ENCODE assay signal across 26 cellular contexts in genomic region chr11:71342116-71342515, GRCh38.
DNase-seq lines count a peak whose midpoint lies in the region; ATAC-seq and TF ChIP-seq lines count a peak whose summit lies in the region.
"Had no signal": no experiment of that assay in that cellular context is flagged by ENCODE, and none has a peak within 500 bp of the region (broad histone marks: within the 10 kb centered on the region; RNA-seq: fewer than 3 reads in every experiment).

No MANE protein-coding gene starts in this region.

- H2BK5ac ChIP-seq in IMR-90 (ENCODE audit: low read depth, low read length, poor library complexity, severe bottlenecking) (no peak overlapping the region), mesenchymal stem cell (ENCODE audit: low read depth, low read length, poor library complexity, severe bottlenecking) (no peak overlapping the region)

- H3K4me1 ChIP-seq in IMR-90 (ENCODE audit: control insufficient read depth, insufficient read depth, low read length) (peaks cover 30% of the 10 kb centered on the region), mesenchymal stem cell (ENCODE audit: control insufficient read depth, insufficient read depth, low read depth, low read length) (peaks cover 7% of the 10 kb centered on the region), colonic mucosa (no peaks in the 10 kb centered on the region)
- H3K4me1 ChIP-seq: heart left ventricle, pancreas, right atrium auricular region, SJCRH30 had no signal

- POLR2A ChIA-PET in IMR-90 (lab: Charles Lee; ENCODE audit: unreplicated experiment): no interaction called here

- H2AK9ac ChIP-seq in IMR-90 (replicated peaks; ENCODE audit: low read depth, low read length, poor library complexity): no peak overlapping the region

- H3K14ac ChIP-seq in IMR-90 (replicated peaks; ENCODE audit: low read depth, low read length) (no peak overlapping the region), mesenchymal stem cell (ENCODE audit: low read length in 2 of 2) (no peak overlapping the region)

- H3K79me1 ChIP-seq in IMR-90 (ENCODE audit: low read depth in 1 of 2, low read length in 2 of 2) (no peaks in the 10 kb centered on the region), mesenchymal stem cell (replicated peaks; ENCODE audit: low read length, poor library complexity, severe bottlenecking) (no peaks in the 10 kb centered on the region)

- H2AK5ac ChIP-seq in IMR-90 (ENCODE audit: low read depth, low read length) (no peak overlapping the region), mesenchymal stem cell (ENCODE audit: low read length, severe bottlenecking) (no peak overlapping the region)

- no peak overlapping the region for H3K4me2 ChIP-seq in IMR-90 (ENCODE audit: low read depth, low read length)
- no peak overlapping the region for H3K4me2 ChIP-seq in mesenchymal stem cell (ENCODE audit: low read length, poor library complexity, severe bottlenecking)
- H3K4me2 ChIP-seq: KMS-11 had no signal

- ATAC-seq in IMR-90 (ENCODE audit: low read depth): no peak
- no peak for ATAC-seq in HG03520 (IDR thresholded peaks at IDR 0.05; ENCODE audit: unreplicated experiment)
- no peak for ATAC-seq in HG02840 (IDR thresholded peaks at IDR 0.05; ENCODE audit: low FRiP score, unreplicated experiment)
- ATAC-seq: activated CD4-positive, CD25-positive, alpha-beta regulatory T cell treated with anti-CD3 and anti-CD28 coated beads, Interleukin-2, amount 50 U/mL, for 24 hours; body of pancreas; heart left ventricle; left lobe of liver; pancreas; stimulated activated naive CD8-positive, alpha-beta T cell treated with anti-CD3 and anti-CD28 coated beads, Interleukin-15, Interleukin-2, amounts not matched to agents 100 U/mL and 50 U/mL, for 24 hours; T-cell had no signal

- H2AFZ ChIP-seq in IMR-90 (replicated peaks; ENCODE audit: low read length, poor library complexity) (peak overlapping the region; percentile 18), mesenchymal stem cell (ENCODE audit: low read depth, low read length) (no peak overlapping the region)

- no peak overlapping the region for H4K5ac ChIP-seq in IMR-90 (ENCODE audit: low read depth, low read length)

- peaks cover 15% of the 10 kb centered on the region for H3K27me3 ChIP-seq in IMR-90 (ENCODE audit: control insufficient read depth, insufficient read depth, low read length)
- H3K27me3 ChIP-seq in mesenchymal stem cell (ENCODE audit: control insufficient read depth in 1 of 2, insufficient read depth in 1 of 2, low read length in 2 of 2): peaks cover 33 to 74% of the 10 kb centered on the region in 2 experiments
- H3K27me3 ChIP-seq in colonic mucosa: no peaks in the 10 kb centered on the region
- H3K27me3 ChIP-seq: body of pancreas, pancreas, right atrium auricular region had no signal

- WGBS in IMR-90 (ENCODE audit: extremely low coverage in 2 of 2, insufficient read length in 1 of 2), 2 experiments: 71% methylated on average over 4 of the region's 13 CpGs; no CpG with 5 or more reads in 1 of the 2 experiments
- WGBS in mesenchymal stem cell: 79% methylated on average over 11 of the region's 13 CpGs

- BruUV-seq in IMR-90 (replicated peaks; lab: Mats Ljungman, UMichigan): no TSS peak

- no peak overlapping the region for H3K56ac ChIP-seq in IMR-90 (ENCODE audit: extremely low read depth, insufficient read depth, low read length)

- in situ Hi-C loops in IMR-90 (cut with MboI; ENCODE audit: low sequenced_read_pairs): no loop called here

- no peaks in the 10 kb centered on the region for H3K36me3 ChIP-seq in IMR-90 (ENCODE audit: control insufficient read depth, insufficient read depth, low read length)
- no peaks in the 10 kb centered on the region for H3K36me3 ChIP-seq in mesenchymal stem cell (ENCODE audit: control insufficient read depth in 1 of 2, insufficient read depth in 2 of 2, low read depth in 1 of 2, low read length in 2 of 2)
- no peaks in the 10 kb centered on the region for H3K36me3 ChIP-seq in colonic mucosa
- H3K36me3 ChIP-seq: heart left ventricle, pancreas, right atrium auricular region, SJCRH30 had no signal

- CTCF ChIA-PET in IMR-90 (lab: Yijun Ruan, JAX): interaction anchor here (0.6 kb wide), 1 partner anchor 81 kb away, joined by 4 read pairs; no protein-coding TSS in a partner anchor

- TF ChIP-seq POLR2A in IMR-90 (IDR thresholded peaks at IDR 0.05; ENCODE audit: low read depth, low read length): no peak

- TF ChIP-seq CTCF in IMR-90 (conservative IDR thresholded peaks at IDR 0.05; ENCODE audit: low read depth, low read length) (no peak), epithelial cell of esophagus (IDR thresholded peaks at IDR 0.05; ENCODE audit: insufficient read depth, low read depth, low read length, missing control alignments) (no peak), colonic mucosa (IDR thresholded peaks at IDR 0.05) (no peak)

- no peak overlapping the region for H3K9ac ChIP-seq in IMR-90 (ENCODE audit: low read depth, low read length)
- no peak overlapping the region for H3K9ac ChIP-seq in mesenchymal stem cell (ENCODE audit: low read length)
- H3K9ac ChIP-seq in colonic mucosa (ENCODE audit: low read depth in 2 of 2, low read length in 2 of 2): no peak overlapping the region
- H3K9ac ChIP-seq: KMS-11 had no signal

- H3K27ac ChIP-seq in IMR-90 (ENCODE audit: insufficient read depth, low read length) (no peak overlapping the region), mesenchymal stem cell (ENCODE audit: low read length, poor library complexity, severe bottlenecking) (no peak overlapping the region), colonic mucosa (no peak overlapping the region)
- H3K27ac ChIP-seq: body of pancreas, heart left ventricle, KMS-11, pancreas, right atrium auricular region, SJCRH30 had no signal

- H2BK120ac ChIP-seq in IMR-90 (ENCODE audit: low read depth, low read length) (no peak overlapping the region), mesenchymal stem cell (ENCODE audit: low read depth, low read length) (no peak overlapping the region)

- H3K9me3 ChIP-seq in IMR-90 (ENCODE audit: control insufficient read depth, insufficient read depth, low read length) (peaks cover 2% of the 10 kb centered on the region; the same call in 1 of the 2 replicates), mesenchymal stem cell (ENCODE audit: control insufficient read depth, low read length) (no peaks in the 10 kb centered on the region), colonic mucosa (no peaks in the 10 kb centered on the region)
- H3K9me3 ChIP-seq: body of pancreas, heart left ventricle, pancreas, right atrium auricular region, SJCRH30 had no signal

- peaks cover 6% of the 10 kb centered on the region; the same call in 1 of the 2 replicates for H3K9me1 ChIP-seq in IMR-90 (ENCODE audit: insufficient read depth, low read length)

- H3K18ac ChIP-seq in IMR-90 (ENCODE audit: low read depth, low read length) (no peak overlapping the region), mesenchymal stem cell (ENCODE audit: low read depth in 1 of 2, low read length in 2 of 2) (no peak overlapping the region)

- no peak overlapping the region for H3K4ac ChIP-seq in IMR-90 (ENCODE audit: low read depth, low read length)
- H3K4ac ChIP-seq in mesenchymal stem cell (ENCODE audit: low read depth in 1 of 2, low read length in 2 of 2): no peak overlapping the region

- H3K4me3 ChIP-seq in IMR-90 (ENCODE audit: insufficient read depth, low read depth, low read length): no peak overlapping the region
- H3K4me3 ChIP-seq in epithelial cell of esophagus (ENCODE audit: low read length): no peak overlapping the region
- no peak overlapping the region for H3K4me3 ChIP-seq in mesenchymal stem cell (ENCODE audit: insufficient read depth in 1 of 2, low read depth in 1 of 2, low read length in 2 of 2)
- no peak overlapping the region for H3K4me3 ChIP-seq in colonic mucosa
- H3K4me3 ChIP-seq: body of pancreas, heart left ventricle, pancreas, right atrium auricular region, SJCRH30 had no signal

- H3K23ac ChIP-seq in IMR-90 (ENCODE audit: low read depth, low read length) (no peak overlapping the region), mesenchymal stem cell (ENCODE audit: low read length in 2 of 2) (no peak overlapping the region)

- no peak for TF ChIP-seq RAD21 in IMR-90 (IDR thresholded peaks at IDR 0.05; ENCODE audit: low read length)

- intact Hi-C loops in IMR-90 (cut with micrococcal nuclease) (no loop called here), colonic mucosa (cut with DNase I) (loop anchor here (5.0 kb wide), 1 partner anchor 220 kb away; no protein-coding TSS in a partner anchor)

- H4K20me1 ChIP-seq in IMR-90 (ENCODE audit: insufficient read depth, low read length): peaks cover 4% of the 10 kb centered on the region; the same call in 1 of the 2 replicates

- DNase-seq in EH (ENCODE audit: low read depth): peak; percentile 24
- peak; percentile 77 for DNase-seq in IMR-90
- peak; percentile 64 for DNase-seq in epithelial cell of esophagus (ENCODE audit: low read depth)
- peak; percentile 44 for DNase-seq in mesenchymal stem cell
- no peak for DNase-seq in colonic mucosa
- DNase-seq in stimulated activated naive CD4-positive, alpha-beta T cell (lab: John Stamatoyannopoulos, UW): no peak
- DNase-seq: activated CD4-positive, alpha-beta memory T cell treated with anti-CD3 and anti-CD28 coated beads, Interleukin-2, amount 10 ng/mL, durations not matched to agents 7 days and 5 days; activated gamma-delta T cell treated with Interleukin-2 at 50 U/mL for 16 hours; body of pancreas; endodermal cell; heart left ventricle; midbrain; NCI-H1092 treated with DMSO at 0.1 percent for 48 hours; NCI-H1930; NCI-H69; pancreas; SJCRH30; stimulated activated CD4-positive, alpha-beta T cell treated with anti-CD3 and anti-CD28 coated beads, Interleukin-4, amount 100 ng/mL, for 4 hours; stimulated activated naive CD8-positive, alpha-beta T cell treated with anti-CD3 and anti-CD28 coated beads, Interleukin-15, Interleukin-2, amounts not matched to agents 100 U/mL and 50 U/mL, for 24 hours; T-cell had no signal

- dilution Hi-C loops in IMR-90 (cut with HindIII; ENCODE audit: low sequenced_read_pairs, unreplicated experiment): no loop called here

- no peak overlapping the region; the same call in 1 of the 2 replicates for H2BK20ac ChIP-seq in IMR-90 (ENCODE audit: low read depth, low read length)

- H2BK12ac ChIP-seq in mesenchymal stem cell (ENCODE audit: low read length in 2 of 2): no peak overlapping the region

- H2BK15ac ChIP-seq in IMR-90 (ENCODE audit: low read depth, low read length) (no peak overlapping the region), mesenchymal stem cell (ENCODE audit: low read depth, poor library complexity, severe bottlenecking) (no peak overlapping the region)

- H4K8ac ChIP-seq in IMR-90 (ENCODE audit: low read depth in 2 of 2, low read length in 2 of 2) (no peak overlapping the region), mesenchymal stem cell (ENCODE audit: low read length) (no peak overlapping the region)

- no peak overlapping the region; the same call in 1 of the 2 replicates for H4K91ac ChIP-seq in IMR-90 (ENCODE audit: insufficient read depth, low read depth, low read length)
- no peak overlapping the region for H4K91ac ChIP-seq in mesenchymal stem cell (ENCODE audit: low read length)

TF ChIP-seq in IMR-90, 13 proteins besides CTCF, POLR2A, EP300 and RAD21 (continues in another document):
- TF ChIP-seq CEBPB (IDR thresholded peaks at IDR 0.05; ENCODE audit: low read depth, low read length) (peak; percentile 87), MAFK (IDR thresholded peaks at IDR 0.05; ENCODE audit: low read depth, low read length) (no peak), MAZ (IDR thresholded peaks at IDR 0.05; ENCODE audit: borderline replicate concordance, low read depth, low read length) (no peak), NFE2L2 (IDR thresholded peaks at IDR 0.05; ENCODE audit: low read depth, low read length) (no peak)

Comparison
In these comparisons a context has a peak if more than half of its experiments do, and no peak if none do; other contexts are left out.
1. DNase-seq: peak in EH (single experiment), IMR-90 (single experiment), epithelial cell of esophagus (single experiment) and mesenchymal stem cell (single experiment); none in colonic mucosa (single experiment) and stimulated activated naive CD4-positive, alpha-beta T cell (0 of 6).